In the genomic region with DNA sequence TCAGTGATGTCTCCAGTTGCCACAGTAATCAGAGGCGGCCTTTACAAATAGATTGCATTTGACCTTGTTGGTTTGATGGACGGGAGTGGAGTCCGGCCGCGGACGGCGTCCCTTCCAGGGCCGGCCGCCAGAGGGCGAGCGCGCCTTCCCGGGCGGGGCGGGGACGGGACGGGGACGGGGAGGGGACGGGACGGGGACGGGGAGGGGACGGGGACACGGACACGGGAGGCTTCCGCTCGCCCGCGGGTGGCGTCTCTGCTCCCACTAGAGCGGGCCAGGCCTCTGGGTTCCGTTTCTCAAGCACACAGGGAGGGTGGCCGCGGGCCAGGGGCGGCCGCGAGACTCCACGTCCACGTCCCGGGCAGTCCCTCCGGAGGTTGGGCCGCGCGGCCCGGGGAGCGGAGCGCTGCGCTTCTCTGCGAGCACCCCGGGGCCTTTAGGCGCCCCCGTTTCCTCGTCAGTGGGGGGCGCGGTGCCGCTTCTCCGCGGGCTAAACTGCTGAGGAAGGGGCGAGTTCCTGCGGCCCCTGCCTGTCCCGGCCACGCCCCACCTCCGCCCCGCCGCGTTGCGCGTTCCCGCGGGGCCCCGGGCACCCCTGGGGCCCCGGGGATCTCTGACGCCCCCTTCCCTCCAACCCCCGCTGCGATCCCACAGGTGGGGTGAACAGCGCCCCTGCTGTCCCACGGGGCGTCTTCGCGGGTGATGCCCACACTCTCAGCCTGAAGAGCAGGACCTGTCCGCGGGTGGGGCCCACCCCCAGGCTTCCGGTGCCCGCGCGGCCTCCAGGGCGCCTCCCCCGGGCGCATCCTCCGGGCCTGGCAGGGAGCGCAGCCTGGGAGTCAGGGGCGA, we compare ENCODE assay signal across 1 cellular context.
TF ChIP-seq lines count a peak whose summit lies in the region.

No MANE protein-coding gene starts in this region.

TF ChIP-seq in K562, 482 proteins besides CTCF, POLR2A, EP300 and RAD21 (continued from another document):
- peak; percentile 46 for TF ChIP-seq CTCFL (IDR thresholded peaks at IDR 0.05; ENCODE audit: borderline replicate concordance, insufficient read depth, low read depth, low read length, poor library complexity, severe bottlenecking)
- no peak for TF ChIP-seq ZNF75A (CRISPR knock-in tag; IDR thresholded peaks at IDR 0.05)
- TF ChIP-seq ZBTB7A (IDR thresholded peaks at IDR 0.05; ENCODE audit: borderline replicate concordance, control insufficient read depth, low read depth, low read length) = peak; percentile 18; the same call in 1 of the 2 replicates
- peak; percentile 31; the same call in 1 of the 2 replicates for TF ChIP-seq NFIC (IDR thresholded peaks at IDR 0.05)
- no peak for TF ChIP-seq CBX1 (IDR thresholded peaks at IDR 0.05; ENCODE audit: low read depth)
- TF ChIP-seq ZNF318 (IDR thresholded peaks at IDR 0.05; ENCODE audit: borderline replicate concordance in 1 of 2, low read depth in 1 of 2) = no peak
- TF ChIP-seq IRF2 (CRISPR knock-in tag; IDR thresholded peaks at IDR 0.05) = no peak
- TF ChIP-seq BRD4 (IDR thresholded peaks at IDR 0.05) = no peak
- no peak for TF ChIP-seq ZNF592 (IDR thresholded peaks at IDR 0.05)
- TF ChIP-seq RBM17 (IDR thresholded peaks at IDR 0.05; ENCODE audit: borderline replicate concordance, low read depth, low read length) = no peak
- no peak for TF ChIP-seq PCBP2 (IDR thresholded peaks at IDR 0.05; ENCODE audit: low read depth, low read length, poor library complexity, severe bottlenecking)
- TF ChIP-seq ILF3 (IDR thresholded peaks at IDR 0.05; ENCODE audit: borderline replicate concordance) = no peak
- TF ChIP-seq KLF6 (CRISPR knock-in tag; IDR thresholded peaks at IDR 0.05; ENCODE audit: borderline replicate concordance) = no peak
- TF ChIP-seq, protein P1, sequence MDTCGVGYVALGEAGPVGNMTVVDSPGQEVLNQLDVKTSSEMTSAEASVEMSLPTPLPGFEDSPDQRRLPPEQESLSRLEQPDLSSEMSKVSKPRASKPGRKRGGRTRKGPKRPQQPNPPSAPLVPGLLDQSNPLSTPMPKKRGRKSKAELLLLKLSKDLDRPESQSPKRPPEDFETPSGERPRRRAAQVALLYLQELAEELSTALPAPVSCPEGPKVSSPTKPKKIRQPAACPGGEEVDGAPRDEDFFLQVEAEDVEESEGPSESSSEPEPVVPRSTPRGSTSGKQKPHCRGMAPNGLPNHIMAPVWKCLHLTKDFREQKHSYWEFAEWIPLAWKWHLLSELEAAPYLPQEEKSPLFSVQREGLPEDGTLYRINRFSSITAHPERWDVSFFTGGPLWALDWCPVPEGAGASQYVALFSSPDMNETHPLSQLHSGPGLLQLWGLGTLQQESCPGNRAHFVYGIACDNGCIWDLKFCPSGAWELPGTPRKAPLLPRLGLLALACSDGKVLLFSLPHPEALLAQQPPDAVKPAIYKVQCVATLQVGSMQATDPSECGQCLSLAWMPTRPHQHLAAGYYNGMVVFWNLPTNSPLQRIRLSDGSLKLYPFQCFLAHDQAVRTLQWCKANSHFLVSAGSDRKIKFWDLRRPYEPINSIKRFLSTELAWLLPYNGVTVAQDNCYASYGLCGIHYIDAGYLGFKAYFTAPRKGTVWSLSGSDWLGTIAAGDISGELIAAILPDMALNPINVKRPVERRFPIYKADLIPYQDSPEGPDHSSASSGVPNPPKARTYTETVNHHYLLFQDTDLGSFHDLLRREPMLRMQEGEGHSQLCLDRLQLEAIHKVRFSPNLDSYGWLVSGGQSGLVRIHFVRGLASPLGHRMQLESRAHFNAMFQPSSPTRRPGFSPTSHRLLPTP (IDR thresholded peaks at IDR 0.05; ENCODE audit: borderline replicate concordance, extremely low read depth, insufficient read length) = no peak
- TF ChIP-seq ZNF3 (CRISPR knock-in tag; IDR thresholded peaks at IDR 0.05) = no peak
- TF ChIP-seq JUND (IDR thresholded peaks at IDR 0.05; ENCODE audit: borderline replicate concordance, low read depth, low read length) = no peak
- TF ChIP-seq JUND (tag; IDR thresholded peaks at IDR 0.05; ENCODE audit: borderline replicate concordance, low read depth, low read length) = no peak
- TF ChIP-seq NCOA6 (IDR thresholded peaks at IDR 0.05) = 0 out of 2 replicates have a peak, but pooled peaks have one; percentile 40
- TF ChIP-seq, protein P2, sequence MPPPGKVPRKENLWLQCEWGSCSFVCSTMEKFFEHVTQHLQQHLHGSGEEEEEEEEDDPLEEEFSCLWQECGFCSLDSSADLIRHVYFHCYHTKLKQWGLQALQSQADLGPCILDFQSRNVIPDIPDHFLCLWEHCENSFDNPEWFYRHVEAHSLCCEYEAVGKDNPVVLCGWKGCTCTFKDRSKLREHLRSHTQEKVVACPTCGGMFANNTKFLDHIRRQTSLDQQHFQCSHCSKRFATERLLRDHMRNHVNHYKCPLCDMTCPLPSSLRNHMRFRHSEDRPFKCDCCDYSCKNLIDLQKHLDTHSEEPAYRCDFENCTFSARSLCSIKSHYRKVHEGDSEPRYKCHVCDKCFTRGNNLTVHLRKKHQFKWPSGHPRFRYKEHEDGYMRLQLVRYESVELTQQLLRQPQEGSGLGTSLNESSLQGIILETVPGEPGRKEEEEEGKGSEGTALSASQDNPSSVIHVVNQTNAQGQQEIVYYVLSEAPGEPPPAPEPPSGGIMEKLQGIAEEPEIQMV (tag; conservative IDR thresholded peaks at IDR 0.05; ENCODE audit: low read depth) = no peak
- TF ChIP-seq, protein P3, sequence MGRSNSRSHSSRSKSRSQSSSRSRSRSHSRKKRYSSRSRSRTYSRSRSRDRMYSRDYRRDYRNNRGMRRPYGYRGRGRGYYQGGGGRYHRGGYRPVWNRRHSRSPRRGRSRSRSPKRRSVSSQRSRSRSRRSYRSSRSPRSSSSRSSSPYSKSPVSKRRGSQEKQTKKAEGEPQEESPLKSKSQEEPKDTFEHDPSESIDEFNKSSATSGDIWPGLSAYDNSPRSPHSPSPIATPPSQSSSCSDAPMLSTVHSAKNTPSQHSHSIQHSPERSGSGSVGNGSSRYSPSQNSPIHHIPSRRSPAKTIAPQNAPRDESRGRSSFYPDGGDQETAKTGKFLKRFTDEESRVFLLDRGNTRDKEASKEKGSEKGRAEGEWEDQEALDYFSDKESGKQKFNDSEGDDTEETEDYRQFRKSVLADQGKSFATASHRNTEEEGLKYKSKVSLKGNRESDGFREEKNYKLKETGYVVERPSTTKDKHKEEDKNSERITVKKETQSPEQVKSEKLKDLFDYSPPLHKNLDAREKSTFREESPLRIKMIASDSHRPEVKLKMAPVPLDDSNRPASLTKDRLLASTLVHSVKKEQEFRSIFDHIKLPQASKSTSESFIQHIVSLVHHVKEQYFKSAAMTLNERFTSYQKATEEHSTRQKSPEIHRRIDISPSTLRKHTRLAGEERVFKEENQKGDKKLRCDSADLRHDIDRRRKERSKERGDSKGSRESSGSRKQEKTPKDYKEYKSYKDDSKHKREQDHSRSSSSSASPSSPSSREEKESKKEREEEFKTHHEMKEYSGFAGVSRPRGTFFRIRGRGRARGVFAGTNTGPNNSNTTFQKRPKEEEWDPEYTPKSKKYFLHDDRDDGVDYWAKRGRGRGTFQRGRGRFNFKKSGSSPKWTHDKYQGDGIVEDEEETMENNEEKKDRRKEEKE (IDR thresholded peaks at IDR 0.05; ENCODE audit: borderline replicate concordance in 1 of 2, control insufficient read depth in 1 of 2, low read depth in 2 of 2, low read length in 1 of 2) = no peak
- peak; percentile 72 for TF ChIP-seq PKNOX1 (IDR thresholded peaks at IDR 0.05)
- TF ChIP-seq MAZ (CRISPR knock-in tag; conservative IDR thresholded peaks at IDR 0.05 in 1 of 2, IDR thresholded peaks at IDR 0.05 in 1 of 2) = no peak; a peak in 1 of 4 replicates
